ENCODE assay signal across 1 cellular context in genomic region chrX:66728818-66729271, GRCh38.
A peak's percentile ranks its signal among the peaks of the same experiment; 100 is the strongest.
TF ChIP-seq lines count a peak whose summit lies in the region.

No MANE protein-coding gene starts in this region.

TF ChIP-seq in K562, 482 proteins besides CTCF, POLR2A, EP300 and RAD21 (continued from another document and continues in another):
- TF ChIP-seq ARID4B (CRISPR knock-in tag; IDR thresholded peaks at IDR 0.05), result no peak
- TF ChIP-seq PCBP2 (IDR thresholded peaks at IDR 0.05; ENCODE audit: low read depth, low read length, poor library complexity, severe bottlenecking), result no peak
- peak; percentile 34; the same call in 1 of the 2 replicates for TF ChIP-seq SIN3B (IDR thresholded peaks at IDR 0.05; ENCODE audit: low read depth)
- TF ChIP-seq EP400 (IDR thresholded peaks at IDR 0.05), result peak; percentile 78
- TF ChIP-seq NFYB (IDR thresholded peaks at IDR 0.05; ENCODE audit: extremely low read depth, insufficient read length), result no peak
- TF ChIP-seq PHF8 (IDR thresholded peaks at IDR 0.05; ENCODE audit: borderline replicate concordance, low read length), result peak; percentile 23; the same call in 1 of the 2 replicates
- no peak for TF ChIP-seq POLR2B (IDR thresholded peaks at IDR 0.05; ENCODE audit: low read depth, partially characterized antibody)
- 0 out of 2 replicates have a peak, but pooled peaks have one; percentile 17 for TF ChIP-seq HCFC1 (IDR thresholded peaks at IDR 0.05; ENCODE audit: low read depth, low read length)
- TF ChIP-seq ZNF444 (CRISPR knock-in tag; IDR thresholded peaks at IDR 0.05), result no peak
- TF ChIP-seq IRF1 (CRISPR knock-in tag; IDR thresholded peaks at IDR 0.05; ENCODE audit: borderline replicate concordance), result no peak
- TF ChIP-seq, protein P1, sequence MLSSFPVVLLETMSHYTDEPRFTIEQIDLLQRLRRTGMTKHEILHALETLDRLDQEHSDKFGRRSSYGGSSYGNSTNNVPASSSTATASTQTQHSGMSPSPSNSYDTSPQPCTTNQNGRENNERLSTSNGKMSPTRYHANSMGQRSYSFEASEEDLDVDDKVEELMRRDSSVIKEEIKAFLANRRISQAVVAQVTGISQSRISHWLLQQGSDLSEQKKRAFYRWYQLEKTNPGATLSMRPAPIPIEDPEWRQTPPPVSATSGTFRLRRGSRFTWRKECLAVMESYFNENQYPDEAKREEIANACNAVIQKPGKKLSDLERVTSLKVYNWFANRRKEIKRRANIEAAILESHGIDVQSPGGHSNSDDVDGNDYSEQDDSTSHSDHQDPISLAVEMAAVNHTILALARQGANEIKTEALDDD (IDR thresholded peaks at IDR 0.05), result no peak
- no peak for TF ChIP-seq HLTF (IDR thresholded peaks at IDR 0.05)
- TF ChIP-seq RBM14 (IDR thresholded peaks at IDR 0.05; ENCODE audit: borderline replicate concordance, insufficient read depth, low read depth, low read length), result no peak
- peak; percentile 90 to 93 for TF ChIP-seq FOXK2 (conservative IDR thresholded peaks at IDR 0.05 in 1 of 2, IDR thresholded peaks at IDR 0.05 in 1 of 2; ENCODE audit: low read depth in 2 of 2)
- TF ChIP-seq ZNF589 (CRISPR knock-in tag; IDR thresholded peaks at IDR 0.05; ENCODE audit: low read depth), result no peak
- TF ChIP-seq, protein P2, sequence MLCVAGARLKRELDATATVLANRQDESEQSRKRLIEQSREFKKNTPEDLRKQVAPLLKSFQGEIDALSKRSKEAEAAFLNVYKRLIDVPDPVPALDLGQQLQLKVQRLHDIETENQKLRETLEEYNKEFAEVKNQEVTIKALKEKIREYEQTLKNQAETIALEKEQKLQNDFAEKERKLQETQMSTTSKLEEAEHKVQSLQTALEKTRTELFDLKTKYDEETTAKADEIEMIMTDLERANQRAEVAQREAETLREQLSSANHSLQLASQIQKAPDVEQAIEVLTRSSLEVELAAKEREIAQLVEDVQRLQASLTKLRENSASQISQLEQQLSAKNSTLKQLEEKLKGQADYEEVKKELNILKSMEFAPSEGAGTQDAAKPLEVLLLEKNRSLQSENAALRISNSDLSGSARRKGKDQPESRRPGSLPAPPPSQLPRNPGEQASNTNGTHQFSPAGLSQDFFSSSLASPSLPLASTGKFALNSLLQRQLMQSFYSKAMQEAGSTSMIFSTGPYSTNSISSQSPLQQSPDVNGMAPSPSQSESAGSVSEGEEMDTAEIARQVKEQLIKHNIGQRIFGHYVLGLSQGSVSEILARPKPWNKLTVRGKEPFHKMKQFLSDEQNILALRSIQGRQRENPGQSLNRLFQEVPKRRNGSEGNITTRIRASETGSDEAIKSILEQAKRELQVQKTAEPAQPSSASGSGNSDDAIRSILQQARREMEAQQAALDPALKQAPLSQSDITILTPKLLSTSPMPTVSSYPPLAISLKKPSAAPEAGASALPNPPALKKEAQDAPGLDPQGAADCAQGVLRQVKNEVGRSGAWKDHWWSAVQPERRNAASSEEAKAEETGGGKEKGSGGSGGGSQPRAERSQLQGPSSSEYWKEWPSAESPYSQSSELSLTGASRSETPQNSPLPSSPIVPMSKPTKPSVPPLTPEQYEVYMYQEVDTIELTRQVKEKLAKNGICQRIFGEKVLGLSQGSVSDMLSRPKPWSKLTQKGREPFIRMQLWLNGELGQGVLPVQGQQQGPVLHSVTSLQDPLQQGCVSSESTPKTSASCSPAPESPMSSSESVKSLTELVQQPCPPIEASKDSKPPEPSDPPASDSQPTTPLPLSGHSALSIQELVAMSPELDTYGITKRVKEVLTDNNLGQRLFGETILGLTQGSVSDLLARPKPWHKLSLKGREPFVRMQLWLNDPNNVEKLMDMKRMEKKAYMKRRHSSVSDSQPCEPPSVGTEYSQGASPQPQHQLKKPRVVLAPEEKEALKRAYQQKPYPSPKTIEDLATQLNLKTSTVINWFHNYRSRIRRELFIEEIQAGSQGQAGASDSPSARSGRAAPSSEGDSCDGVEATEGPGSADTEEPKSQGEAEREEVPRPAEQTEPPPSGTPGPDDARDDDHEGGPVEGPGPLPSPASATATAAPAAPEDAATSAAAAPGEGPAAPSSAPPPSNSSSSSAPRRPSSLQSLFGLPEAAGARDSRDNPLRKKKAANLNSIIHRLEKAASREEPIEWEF (CRISPR knock-in tag; IDR thresholded peaks at IDR 0.05), result no peak
- no peak for TF ChIP-seq ESRRA (IDR thresholded peaks at IDR 0.05; ENCODE audit: borderline replicate concordance, low read depth)
- TF ChIP-seq C11orf30 (IDR thresholded peaks at IDR 0.05; ENCODE audit: low read depth), result no peak
- TF ChIP-seq MBD2 (IDR thresholded peaks at IDR 0.05; ENCODE audit: borderline replicate concordance, low read depth), result no peak
- no peak for TF ChIP-seq NR3C1 (CRISPR knock-in tag; IDR thresholded peaks at IDR 0.05)
- peak; percentile 64; the same call in 1 of the 2 replicates for TF ChIP-seq ARID2 (IDR thresholded peaks at IDR 0.05)
- TF ChIP-seq EHMT2 (IDR thresholded peaks at IDR 0.05), result peak; percentile 70; the same call in 1 of the 2 replicates
- TF ChIP-seq SP1 (CRISPR knock-in tag; IDR thresholded peaks at IDR 0.05), result peak; percentile 31; the same call in 1 of the 2 replicates
- TF ChIP-seq ZNF77 (CRISPR knock-in tag; IDR thresholded peaks at IDR 0.05), result no peak
- no peak for TF ChIP-seq MAFF (IDR thresholded peaks at IDR 0.05; ENCODE audit: low read length)
- TF ChIP-seq IRF2 (CRISPR knock-in tag; IDR thresholded peaks at IDR 0.05), result no peak
- no peak for TF ChIP-seq ZNF311 (CRISPR knock-in tag; IDR thresholded peaks at IDR 0.05)
- no peak for TF ChIP-seq ZNF395 (CRISPR knock-in tag; IDR thresholded peaks at IDR 0.05)
- no peak for TF ChIP-seq MAZ (CRISPR knock-in tag; conservative IDR thresholded peaks at IDR 0.05 in 1 of 2, IDR thresholded peaks at IDR 0.05 in 1 of 2)
- TF ChIP-seq CBX3 (IDR thresholded peaks at IDR 0.05; ENCODE audit: borderline replicate concordance in 1 of 2, low read length in 2 of 2), result 0 out of 3 replicates have a peak, but pooled peaks of 1 of the 2 experiments have one; percentile 40
- TF ChIP-seq ZNF165 (CRISPR knock-in tag; IDR thresholded peaks at IDR 0.05; ENCODE audit: borderline replicate concordance), result no peak
- 0 out of 2 replicates have a peak, but pooled peaks have one; percentile 48 for TF ChIP-seq SMARCE1 (IDR thresholded peaks at IDR 0.05)
- TF ChIP-seq JUND (IDR thresholded peaks at IDR 0.05; ENCODE audit: borderline replicate concordance, low read depth, low read length), result 0 out of 2 replicates have a peak, but pooled peaks have one; percentile 3
- peak; percentile 43; the same call in 1 of the 3 replicates for TF ChIP-seq JUND (tag; IDR thresholded peaks at IDR 0.05; ENCODE audit: borderline replicate concordance, low read depth, low read length)
- TF ChIP-seq ZNF75A (CRISPR knock-in tag; IDR thresholded peaks at IDR 0.05), result no peak
- no peak for TF ChIP-seq MEF2A (IDR thresholded peaks at IDR 0.05; ENCODE audit: control insufficient read depth, low read depth, low read length)
- no peak for TF ChIP-seq ADNP (tag; IDR thresholded peaks at IDR 0.05)
- peak; percentile 34 to 61; a peak in 3 of 4 replicates for TF ChIP-seq MNT (conservative IDR thresholded peaks at IDR 0.05)
- no peak for TF ChIP-seq ZNF24 (IDR thresholded peaks at IDR 0.05)
- TF ChIP-seq HMG20A (CRISPR knock-in tag; conservative IDR thresholded peaks at IDR 0.05), result no peak
- peak; percentile 39 for TF ChIP-seq PRDM10 (IDR thresholded peaks at IDR 0.05; ENCODE audit: partially characterized antibody)
- TF ChIP-seq TRIM25 (IDR thresholded peaks at IDR 0.05; ENCODE audit: borderline replicate concordance), result no peak
- no peak for TF ChIP-seq CHCHD3 (CRISPR knock-in tag; IDR thresholded peaks at IDR 0.05)
- no peak for TF ChIP-seq ZKSCAN8 (CRISPR knock-in tag; IDR thresholded peaks at IDR 0.05)
- TF ChIP-seq XRCC3 (IDR thresholded peaks at IDR 0.05), result no peak
